ENCODE assay signal across 18 cellular contexts in the genomic region with DNA sequence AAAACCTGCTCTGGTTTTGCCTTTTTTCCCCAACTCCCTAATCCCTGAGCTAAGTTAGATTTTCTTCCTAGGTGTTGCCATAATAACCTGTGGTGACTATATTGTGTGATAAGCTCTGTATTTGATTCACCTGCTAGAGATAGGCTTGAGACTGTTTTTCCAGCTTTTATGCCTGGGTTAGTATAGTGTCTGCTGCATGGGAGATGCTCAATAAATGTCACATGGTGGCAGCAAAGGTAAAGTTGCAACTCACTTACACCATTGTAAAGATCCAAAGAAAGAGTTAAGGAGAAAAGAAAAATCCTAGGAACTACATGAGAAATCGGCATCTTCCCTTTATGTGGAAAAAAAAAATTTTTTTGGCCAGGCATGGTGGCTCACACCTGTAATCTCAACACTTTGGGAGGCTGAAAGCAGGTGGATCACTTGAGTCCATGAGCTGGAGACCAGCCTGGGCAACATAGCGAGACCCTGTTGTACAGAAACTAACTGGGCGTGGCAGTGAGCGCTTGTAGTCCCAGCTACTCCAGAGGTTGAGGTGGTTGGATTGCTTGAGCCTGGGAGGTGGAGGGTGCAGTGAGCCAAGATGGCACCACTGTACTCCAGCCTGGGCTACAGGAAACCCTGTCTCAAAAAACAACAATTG. TPM values are rescaled to one million over a fixed set of nuclear protein-coding genes. Genes with fewer than 3 reads are reported as not detected.
DNase-seq lines count a peak whose midpoint lies in the region; ATAC-seq and TF ChIP-seq lines count a peak whose summit lies in the region.
"Had no signal": no experiment of that assay in that cellular context is flagged by ENCODE, and none has a peak within 500 bp of the region (broad histone marks: within the 10 kb centered on the region; RNA-seq: fewer than 3 reads in every experiment).

No MANE protein-coding gene starts in this region.

- H2AFZ ChIP-seq in hepatocyte = no peak overlapping the region

- no peaks in the 10 kb centered on the region for H3K9me3 ChIP-seq in hepatocyte (ENCODE audit: low read depth)
- H3K9me3 ChIP-seq: esophagus squamous epithelium had no signal

- H3K4me1 ChIP-seq in hepatocyte (ENCODE audit: insufficient read depth) = peaks cover 9% of the 10 kb centered on the region

- 93% methylated on average over 4 of the region's 4 CpGs for WGBS in hepatocyte (ENCODE audit: low lambda C conversion rate, missing lambda C conversion rate)

- peaks cover 11% of the 10 kb centered on the region for H4K20me1 ChIP-seq in hepatocyte (ENCODE audit: insufficient read depth, poor library complexity, severe bottlenecking)

- H3K27me3 ChIP-seq in hepatocyte = no peaks in the 10 kb centered on the region
- H3K27me3 ChIP-seq: esophagus squamous epithelium had no signal

- peaks cover 79% of the 10 kb centered on the region for H3K79me2 ChIP-seq in hepatocyte

- ATAC-seq in GM19463 (IDR thresholded peaks at IDR 0.05; ENCODE audit: unreplicated experiment) (no peak), HG03159 (IDR thresholded peaks at IDR 0.05; ENCODE audit: unreplicated experiment) (no peak)

- no peaks in the 10 kb centered on the region for H3K36me3 ChIP-seq in hepatocyte (replicated peaks; ENCODE audit: insufficient read depth, low read depth)

- no peaks in the 10 kb centered on the region for H3K9me2 ChIP-seq in hepatocyte (replicated peaks; ENCODE audit: insufficient read depth)

- DNase-seq in ACHN (peak; percentile 13), GM13977 (ENCODE audit: low spot score) (peak; percentile 12), SW480 (ENCODE audit: low spot score) (peak; percentile 3), hepatocyte (ENCODE audit: low spot score) (peak; percentile 30), occipital lobe (lab: John Stamatoyannopoulos, UW) (no peak)
- DNase-seq in activated effector memory CD4-positive, alpha-beta T cell treated with Interleukin-2 at 50 U/mL for 16 hours = no peak
- DNase-seq: activated CD4-positive, alpha-beta T cell treated with anti-CD3 and anti-CD28 coated beads, Interleukin-2, amount 50 U/mL, for 1 hour; activated T-cell treated with anti-CD3 and anti-CD28 coated beads, Interleukin-2, amount 50 U/mL, for 24 hours; AML-193; esophagus squamous epithelium; hippocampal formation; NCI-H1436; NCI-H510A treated with DMSO at 0.1 percent for 48 hours; RPMI8226; stimulated activated CD4-positive, alpha-beta T cell treated with anti-CD3 and anti-CD28 coated beads, Interleukin-15, amount 100 ng/mL, for 24 hours had no signal

- H3K4me2 ChIP-seq in hepatocyte = no peak overlapping the region

- H3K4me3 ChIP-seq in hepatocyte = no peak overlapping the region
- H3K4me3 ChIP-seq: coronary artery, esophagus squamous epithelium had no signal

- in situ Hi-C loops in ACHN (cut with HindIII; ENCODE audit: low pct_ligation_motif_present, low pct_unique_long_range_greater_than_20kb, low sequenced_read_pairs) = no loop called here
- in situ Hi-C loops in GM13977 (cut with MboI; ENCODE audit: low pct_unique_long_range_greater_than_20kb, low sequenced_read_pairs, unreplicated experiment) = no loop called here

- peak; percentile 16 for TF ChIP-seq CTCF in GM13977 (IDR thresholded peaks at IDR 0.05; ENCODE audit: extremely low read depth, insufficient read depth, missing control alignments)
- peak; percentile 39 for TF ChIP-seq CTCF in hepatocyte (IDR thresholded peaks at IDR 0.05; ENCODE audit: poor library complexity)

- H3K27ac ChIP-seq in hepatocyte = no peak overlapping the region
- H3K27ac ChIP-seq: coronary artery, esophagus squamous epithelium had no signal

RNA-seq across cellular contexts. Expression of gene CCNJ, which starts 3.7 kb away (rescaled TPM):
- 12.1 and 14.4 TPM in 2 replicates for total RNA-seq in hepatocyte
- polyA plus RNA-seq in hepatocyte = 5.1 and 8.2 TPM in 2 replicates
- 19.0 TPM for total RNA-seq in occipital lobe

Comparison
In these comparisons a context has a peak if more than half of its experiments do, and no peak if none do; other contexts are left out.
1. DNase-seq: peak in ACHN (single experiment), GM13977 (single experiment), SW480 (single experiment) and hepatocyte (single experiment); none in occipital lobe (single experiment) and activated effector memory CD4-positive, alpha-beta T cell treated with Interleukin-2 at 50 U/mL for 16 hours (single experiment).